In genomic region chr9:69637193-69637592, GRCh38 we compare ENCODE assay signal across 14 cellular contexts. TPM values are rescaled to one million over a fixed set of nuclear protein-coding genes. Genes with fewer than 3 reads are reported as not detected.
"Had no signal": no experiment of that assay in that cellular context is flagged by ENCODE, and none has a peak within 500 bp of the region (broad histone marks: within the 10 kb centered on the region; RNA-seq: fewer than 3 reads in every experiment).

No MANE protein-coding gene starts in this region.

- H3K4me3 ChIP-seq: adrenal gland, coronary artery, gastroesophageal sphincter, pancreas, sigmoid colon, thyroid gland had no signal

- DNase-seq: activated B cell treated with CpG ODN at 0.5 μM for 24 hours; activated CD4-positive, alpha-beta T cell treated with anti-CD3 and anti-CD28 coated beads for 48 hours; activated CD8-positive, alpha-beta memory T cell treated with anti-CD3 and anti-CD28 coated beads, Interleukin-2, amount 50 U/mL, for 4 hours; activated CD8-positive, alpha-beta T cell treated with anti-CD3 and anti-CD28 coated beads, Interleukin-2, amount 10 ng/mL, durations not matched to agents 7 days and 5 days; activated effector memory CD4-positive, alpha-beta T cell treated with anti-CD3 and anti-CD28 coated beads, Interleukin-2, amount 50 U/mL, for 16 hours; activated T-cell treated with anti-CD3 and anti-CD28 coated beads, Interleukin-2, amount 50 U/mL, for 48 hours; adrenal gland; central memory CD4-positive, alpha-beta T cell; naive B cell; pancreas; sigmoid colon; thyroid gland had no signal

- H3K9me3 ChIP-seq: adrenal gland, gastroesophageal sphincter, pancreas, thyroid gland had no signal

- H3K36me3 ChIP-seq: adrenal gland, gastroesophageal sphincter, pancreas, sigmoid colon, thyroid gland had no signal

- H3K27ac ChIP-seq: adrenal gland, coronary artery, gastroesophageal sphincter, pancreas, sigmoid colon, thyroid gland had no signal

- H3K4me1 ChIP-seq: adrenal gland, gastroesophageal sphincter, pancreas, sigmoid colon, thyroid gland had no signal

- H3K27me3 ChIP-seq: adrenal gland, gastroesophageal sphincter, pancreas, sigmoid colon, thyroid gland had no signal

RNA-seq across cellular contexts. Expression of gene APBA1, which starts 35.0 kb away (rescaled TPM):
- total RNA-seq: activated B cell treated with CpG ODN at 0.5 μM for 24 hours had no signal
